In the genomic region with DNA sequence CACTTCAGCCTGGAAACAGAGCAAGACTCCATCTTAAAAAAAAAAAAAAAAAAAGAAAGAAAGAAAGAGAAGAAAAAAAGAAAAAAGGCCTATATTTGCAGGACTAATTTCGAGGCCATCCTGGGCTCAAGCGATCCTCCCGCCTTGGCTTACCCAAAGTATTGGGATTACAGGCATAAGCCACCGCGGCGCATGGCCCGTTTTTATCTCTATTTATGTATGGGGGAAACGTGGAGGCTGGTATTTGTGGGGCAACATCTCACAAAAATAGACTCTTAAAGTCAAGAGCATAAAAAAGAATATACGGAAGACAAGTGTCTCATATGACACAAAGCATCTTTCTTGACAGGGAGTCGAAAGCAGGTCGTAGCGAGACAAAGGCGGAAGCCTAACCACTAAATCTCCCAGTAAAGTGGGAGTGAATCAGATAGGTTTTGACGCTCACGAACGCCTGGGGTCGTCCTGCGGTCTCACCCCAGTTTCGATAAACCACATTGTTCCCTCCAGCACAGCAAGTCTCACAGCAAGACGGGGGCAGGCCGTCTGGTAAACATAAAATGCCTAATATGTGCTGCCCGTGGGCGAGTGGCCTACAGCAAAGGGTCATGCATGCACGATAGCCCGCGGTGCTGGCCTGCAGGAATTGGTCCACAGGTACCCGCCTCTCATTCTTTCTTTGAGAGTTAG, we compare ENCODE assay signal across 7 cellular contexts. TPM values are rescaled to one million over a fixed set of nuclear protein-coding genes. Genes with fewer than 3 reads are reported as not detected.
DNase-seq lines count a peak whose midpoint lies in the region; ATAC-seq lines count a peak whose summit lies in the region.

No MANE protein-coding gene starts in this region.

- CTCF ChIA-PET in activated CD8-positive, alpha-beta T cell treated with anti-CD3 and anti-CD28 coated beads, Interleukin-2, amount 10 ng/mL, durations not matched to agents 7 days and 5 days (lab: Charles Lee) = interaction anchor here (0.6 to 2.1 kb wide), 6 partner anchors 15 to 65 kb away, joined by 3 to 7 read pairs (median 3); no protein-coding TSS in a partner anchor

- peak overlapping the region; percentile 95 for H3K27ac ChIP-seq in right cardiac atrium (ENCODE audit: low read length)

- peak; percentile 81 for DNase-seq in activated CD8-positive, alpha-beta T cell treated with anti-CD3 and anti-CD28 coated beads, Interleukin-2, amount 10 ng/mL, durations not matched to agents 7 days and 5 days
- peak in 1 of 3 donors; percentile 73 for DNase-seq in right cardiac atrium
- DNase-seq in NCI-H524 (lab: John Stamatoyannopoulos, UW) = no peak
- no peak for DNase-seq in NOMO-1 treated with dmso at 0.1 percent for 144 hours (lab: John Stamatoyannopoulos, UW; ENCODE audit: unreplicated experiment)

- POLR2A ChIA-PET in activated CD8-positive, alpha-beta T cell treated with anti-CD3 and anti-CD28 coated beads, Interleukin-2, amount 10 ng/mL, durations not matched to agents 7 days and 5 days (lab: Charles Lee) = interaction anchor here (1.6 to 8.9 kb wide), 5 partner anchors 14 to 420 kb away, joined by 4 to 157 read pairs (median 25); a partner anchor contains a TSS

- no peaks in the 10 kb centered on the region for H3K27me3 ChIP-seq in right cardiac atrium (ENCODE audit: control insufficient read depth, insufficient read depth)

- H3K4me1 Mint-ChIP-seq in IgD-negative memory B cell = peaks cover 29 to 36% (median 31%) of the 10 kb centered on the region in 3 donors
- H3K4me1 Mint-ChIP-seq in activated CD8-positive, alpha-beta T cell treated with anti-CD3 and anti-CD28 coated beads, Interleukin-2, amount 10 ng/mL, durations not matched to agents 7 days and 5 days (ENCODE audit: low read depth) = peaks cover 79% of the 10 kb centered on the region
- peaks cover 86% of the 10 kb centered on the region for H3K4me1 Mint-ChIP-seq in stimulated activated naive CD8-positive, alpha-beta T cell treated with anti-CD3 and anti-CD28 coated beads, Interleukin-15, Interleukin-2, amounts not matched to agents 100 ng/mL and 50 ng/mL, for 24 hours (ENCODE audit: low read depth)

- H3K4me3 ChIP-seq in right cardiac atrium (ENCODE audit: low read length) = no peak overlapping the region

- 62% methylated on average over 27 of the region's 27 CpGs for WGBS in right cardiac atrium

- peak overlapping the region; percentile 94 to 99 (median 96) for H3K4me3 Mint-ChIP-seq in IgD-negative memory B cell
- H3K4me3 Mint-ChIP-seq in activated CD8-positive, alpha-beta T cell treated with anti-CD3 and anti-CD28 coated beads, Interleukin-2, amount 10 ng/mL, durations not matched to agents 7 days and 5 days = peak overlapping the region; percentile 99
- peak overlapping the region; percentile 99 for H3K4me3 Mint-ChIP-seq in stimulated activated naive CD8-positive, alpha-beta T cell treated with anti-CD3 and anti-CD28 coated beads, Interleukin-15, Interleukin-2, amounts not matched to agents 100 ng/mL and 50 ng/mL, for 24 hours

- peaks cover 0 to 8% (median 0%) of the 10 kb centered on the region in 3 donors for H3K9me3 Mint-ChIP-seq in IgD-negative memory B cell
- no peaks in the 10 kb centered on the region for H3K9me3 Mint-ChIP-seq in activated CD8-positive, alpha-beta T cell treated with anti-CD3 and anti-CD28 coated beads, Interleukin-2, amount 10 ng/mL, durations not matched to agents 7 days and 5 days (ENCODE audit: insufficient read depth)
- no peaks in the 10 kb centered on the region for H3K9me3 Mint-ChIP-seq in stimulated activated naive CD8-positive, alpha-beta T cell treated with anti-CD3 and anti-CD28 coated beads, Interleukin-15, Interleukin-2, amounts not matched to agents 100 ng/mL and 50 ng/mL, for 24 hours

- peak overlapping the region; percentile 99 to 100 (median 100) for H3K27ac Mint-ChIP-seq in IgD-negative memory B cell
- peak overlapping the region; percentile 99 for H3K27ac Mint-ChIP-seq in activated CD8-positive, alpha-beta T cell treated with anti-CD3 and anti-CD28 coated beads, Interleukin-2, amount 10 ng/mL, durations not matched to agents 7 days and 5 days
- peak overlapping the region; percentile 99 for H3K27ac Mint-ChIP-seq in stimulated activated naive CD8-positive, alpha-beta T cell treated with anti-CD3 and anti-CD28 coated beads, Interleukin-15, Interleukin-2, amounts not matched to agents 100 ng/mL and 50 ng/mL, for 24 hours

- H3K9me3 ChIP-seq in right cardiac atrium (ENCODE audit: control insufficient read depth, low read length) = no peaks in the 10 kb centered on the region

- peaks cover 4% of the 10 kb centered on the region for H3K4me1 ChIP-seq in right cardiac atrium (ENCODE audit: control insufficient read depth, insufficient read depth, low read length)

- ATAC-seq in activated CD8-positive, alpha-beta T cell treated with anti-CD3 and anti-CD28 coated beads, Interleukin-2, amount 10 ng/mL, durations not matched to agents 7 days and 5 days = no peak
- ATAC-seq in right cardiac atrium = no peak
- no peak for ATAC-seq in HG03039 (IDR thresholded peaks at IDR 0.05; ENCODE audit: unreplicated experiment)

- H3K36me3 Mint-ChIP-seq in IgD-negative memory B cell = peaks cover 3% of the 10 kb centered on the region
- H3K36me3 Mint-ChIP-seq in activated CD8-positive, alpha-beta T cell treated with anti-CD3 and anti-CD28 coated beads, Interleukin-2, amount 10 ng/mL, durations not matched to agents 7 days and 5 days (ENCODE audit: low read depth) = peaks cover 20% of the 10 kb centered on the region
- peaks cover 20% of the 10 kb centered on the region for H3K36me3 Mint-ChIP-seq in stimulated activated naive CD8-positive, alpha-beta T cell treated with anti-CD3 and anti-CD28 coated beads, Interleukin-15, Interleukin-2, amounts not matched to agents 100 ng/mL and 50 ng/mL, for 24 hours (ENCODE audit: low read depth)

- intact Hi-C loops in right cardiac atrium (cut with DNase I) = loop anchor here in 2 of 4 donors (5.0 kb wide), 1 partner anchor 34 kb away; no protein-coding TSS in a partner anchor

- peaks cover 3% of the 10 kb centered on the region for H3K27me3 Mint-ChIP-seq in IgD-negative memory B cell
- H3K27me3 Mint-ChIP-seq in activated CD8-positive, alpha-beta T cell treated with anti-CD3 and anti-CD28 coated beads, Interleukin-2, amount 10 ng/mL, durations not matched to agents 7 days and 5 days (ENCODE audit: low read depth) = peaks cover 3% of the 10 kb centered on the region
- peaks cover 11% of the 10 kb centered on the region for H3K27me3 Mint-ChIP-seq in stimulated activated naive CD8-positive, alpha-beta T cell treated with anti-CD3 and anti-CD28 coated beads, Interleukin-15, Interleukin-2, amounts not matched to agents 100 ng/mL and 50 ng/mL, for 24 hours

RNA-seq across cellular contexts. Expression of a gene that starts 1.8 kb away (rescaled TPM):
- 1.3 TPM for polyA plus RNA-seq in IgD-negative memory B cell
- total RNA-seq in activated CD8-positive, alpha-beta T cell treated with anti-CD3 and anti-CD28 coated beads, Interleukin-2, amount 10 ng/mL, durations not matched to agents 7 days and 5 days = 10 to 100 TPM; 40.0 to 44.7 TPM
- 10 to 100 TPM; 18.6 to 21.2 (median 21.0) TPM for total RNA-seq in right cardiac atrium
- polyA plus RNA-seq in right cardiac atrium = 17.0 TPM

RNA-seq across cellular contexts. Expression of a gene that starts 16.3 kb away (rescaled TPM):
- polyA plus RNA-seq in IgD-negative memory B cell = 0.71 TPM
- total RNA-seq in activated CD8-positive, alpha-beta T cell treated with anti-CD3 and anti-CD28 coated beads, Interleukin-2, amount 10 ng/mL, durations not matched to agents 7 days and 5 days = 1 to 10 TPM; 1.1 to 1.5 TPM
- total RNA-seq in right cardiac atrium = 10 to 100 TPM in 1 of 4 donors, 1 to 10 TPM in 3; 3.8 to 13.1 (median 5.3) TPM
- 4.4 TPM for polyA plus RNA-seq in right cardiac atrium

RNA-seq across cellular contexts. Expression of a gene that starts 22.5 kb away (rescaled TPM):
- 2,243 TPM for polyA plus RNA-seq in IgD-negative memory B cell
- 1,000 to 10,000 TPM; 1,796 to 1,942 TPM for total RNA-seq in activated CD8-positive, alpha-beta T cell treated with anti-CD3 and anti-CD28 coated beads, Interleukin-2, amount 10 ng/mL, durations not matched to agents 7 days and 5 days
- 100 to 1,000 TPM; 698 to 874 (median 743) TPM for total RNA-seq in right cardiac atrium
- polyA plus RNA-seq in right cardiac atrium = 1,031 TPM

RNA-seq across cellular contexts. Expression of a gene that starts 39.7 kb away (rescaled TPM):
- polyA plus RNA-seq in IgD-negative memory B cell (31.6 TPM), right cardiac atrium (9.3 TPM)
- total RNA-seq in activated CD8-positive, alpha-beta T cell treated with anti-CD3 and anti-CD28 coated beads, Interleukin-2, amount 10 ng/mL, durations not matched to agents 7 days and 5 days = 10 to 100 TPM; 22.4 to 23.2 TPM
- total RNA-seq in right cardiac atrium = 10 to 100 TPM in 2 of 4 donors, 1 to 10 TPM in 2; 8.2 to 11.6 (median 10.6) TPM
